ENCODE assay signal across 11 cellular contexts in genomic region chr2:16228471-16228870, GRCh38.
"Had no signal": no experiment of that assay in that cellular context is flagged by ENCODE, and none has a peak within 500 bp of the region (broad histone marks: within the 10 kb centered on the region; RNA-seq: fewer than 3 reads in every experiment).

No MANE protein-coding gene starts in this region.

- FAIRE-seq: HepG2 had no signal

- H3K9ac ChIP-seq: GM23248, KMS-11 had no signal

- H2AFZ ChIP-seq: GM23248 had no signal

- H3K36me3 Mint-ChIP-seq: IgD-negative memory B cell had no signal

- H3K27me3 Mint-ChIP-seq: IgD-negative memory B cell had no signal

- H3K36me3 ChIP-seq: HAP-1 had no signal

- H3K4me3 ChIP-seq: GM23248, HAP-1 had no signal

- H3K9me3 ChIP-seq: HAP-1 had no signal

- H3K27ac ChIP-seq: GM23248, HL-60, KMS-11 had no signal

- H3K4me3 Mint-ChIP-seq: HFFc6, IgD-negative memory B cell had no signal

- ATAC-seq: HCT116, HepG2 had no signal

- DNase-seq: GM23248, GOT3, H7, HFFc6, KBM-7 had no signal

- H3K4me2 ChIP-seq: KMS-11 had no signal

- H3K27ac Mint-ChIP-seq: HFFc6 had no signal
